Comparison of ENCODE assay signal across 8 cellular contexts in the genomic region with DNA sequence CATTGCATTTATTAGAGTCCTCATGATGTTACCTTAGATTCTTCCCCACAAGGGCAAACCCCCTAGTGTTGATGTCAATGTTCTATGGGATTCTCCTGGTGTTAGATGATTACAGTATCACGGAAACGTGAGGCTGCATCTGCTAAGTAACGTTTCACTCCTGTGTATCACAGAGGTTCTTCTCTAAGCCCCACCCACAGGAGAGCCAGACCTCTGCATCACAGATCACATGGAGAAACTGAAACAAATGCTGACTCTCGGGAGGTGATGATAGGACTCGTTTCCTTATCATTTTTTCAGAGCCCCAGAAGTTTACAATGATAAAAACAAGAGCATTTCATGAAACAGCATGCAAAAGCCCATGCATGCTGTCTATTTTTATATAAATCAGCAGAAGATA.
A peak's percentile ranks its signal among the peaks of the same experiment; 100 is the strongest.
DNase-seq lines count a peak whose midpoint lies in the region; ATAC-seq and TF ChIP-seq lines count a peak whose summit lies in the region.

No MANE protein-coding gene starts in this region.

- H3K36me3 ChIP-seq in endocrine pancreas (ENCODE audit: control insufficient read depth, insufficient read depth, low read length) (no peaks in the 10 kb centered on the region), transverse colon (no peaks in the 10 kb centered on the region)

- WGBS in transverse colon (ENCODE audit: low coverage in 1 of 2), 2 donors: 23% methylated on average over 5 of the region's 5 CpGs; no CpG with 5 or more reads in 1 of the 2 donors

- ATAC-seq in GM18858 (IDR thresholded peaks at IDR 0.05; ENCODE audit: unreplicated experiment) (peak; percentile 49), HG02642 (IDR thresholded peaks at IDR 0.05; ENCODE audit: poor library complexity, unreplicated experiment) (peak; percentile 72)

- H3K27ac ChIP-seq in transverse colon: no peak overlapping the region

- intact Hi-C loops in transverse colon (cut with DNase I; ENCODE audit: low total_unique reads): no loop called here

- H3K9me3 ChIP-seq in endocrine pancreas (ENCODE audit: control insufficient read depth, low read length) (no peaks in the 10 kb centered on the region), transverse colon (no peaks in the 10 kb centered on the region)

- H3K4me3 ChIP-seq in endocrine pancreas (ENCODE audit: control insufficient read depth, insufficient read depth, low read length): peak overlapping the region; percentile 48
- H3K4me3 ChIP-seq in transverse colon: no peak overlapping the region

- DNase-seq in NOMO-1 treated with DMSO at 0.1 percent for 48 hours (lab: John Stamatoyannopoulos, UW; ENCODE audit: unreplicated experiment) (peak; percentile 63), H4 (ENCODE audit: low spot score) (no peak), transverse colon (no peak), GF-D8 (lab: John Stamatoyannopoulos, UW) (no peak), cerebellar cortex (ENCODE audit: low spot score) (no peak)

- H3K4me1 ChIP-seq in endocrine pancreas (ENCODE audit: control insufficient read depth, insufficient read depth, low read length) (no peaks in the 10 kb centered on the region), transverse colon (peaks cover 0 to 12% (median 2%) of the 10 kb centered on the region in 4 donors)

- TF ChIP-seq EP300 in transverse colon (IDR thresholded peaks at IDR 0.05; ENCODE audit: low read depth): no peak

- in situ Hi-C loops in transverse colon (cut with MboI; ENCODE audit: low pct_ligation_motif_present in 1 of 4, low pct_unique_long_range_greater_than_20kb in 1 of 4, low sequenced_read_pairs in 3 of 4): no loop called here

- no peak overlapping the region for H3K9ac ChIP-seq in endocrine pancreas (ENCODE audit: control insufficient read depth, insufficient read depth, low read length)

- H3K27me3 ChIP-seq in endocrine pancreas (ENCODE audit: control insufficient read depth, insufficient read depth, low read length): no peaks in the 10 kb centered on the region
- H3K27me3 ChIP-seq in transverse colon: no peaks in the 10 kb centered on the region

- TF ChIP-seq CTCF in transverse colon (IDR thresholded peaks at IDR 0.05): no peak

- no peak for TF ChIP-seq POLR2A in transverse colon (IDR thresholded peaks at IDR 0.05)
